Comparison of ENCODE assay signal across 22 cellular contexts in genomic region chr2:68330691-68331090, GRCh38.
DNase-seq lines count a peak whose midpoint lies in the region; ATAC-seq and TF ChIP-seq lines count a peak whose summit lies in the region.
"Had no signal": no experiment of that assay in that cellular context is flagged by ENCODE, and none has a peak within 500 bp of the region (broad histone marks: within the 10 kb centered on the region; RNA-seq: fewer than 3 reads in every experiment).

No MANE protein-coding gene starts in this region.

- H3K4me3 ChIP-seq in brain microvascular endothelial cell (ENCODE audit: low read depth, low read length): no peak overlapping the region
- H3K4me3 ChIP-seq: gastroesophageal sphincter, smooth muscle cell had no signal

- H3K27ac ChIP-seq in brain microvascular endothelial cell: no peak overlapping the region
- H3K27ac ChIP-seq: gastroesophageal sphincter had no signal

- TF ChIP-seq CTCF in brain microvascular endothelial cell (IDR thresholded peaks at IDR 0.05; ENCODE audit: low read depth, low read length, missing control alignments): no peak

- H3K36me3 ChIP-seq in brain microvascular endothelial cell (replicated peaks): no peaks in the 10 kb centered on the region
- H3K36me3 ChIP-seq: gastroesophageal sphincter had no signal

- in situ Hi-C loops in brain microvascular endothelial cell (cut with HindIII; ENCODE audit: low pct_ligation_motif_present, low sequenced_read_pairs): no loop called here

- DNase-seq in ELR (ENCODE audit: low read depth) (peak; percentile 45), HS-27A (ENCODE audit: low read depth) (peak; percentile 8), brain microvascular endothelial cell (peak; percentile 59), iris pigment epithelial cell (ENCODE audit: low read depth) (peak; percentile 78), HuH-7.5 (ENCODE audit: low spot score) (no peak), DMS53 (lab: John Stamatoyannopoulos, UW) (no peak), GF-D8 (lab: John Stamatoyannopoulos, UW) (no peak)
- DNase-seq: activated CD4-positive, alpha-beta T cell treated with anti-CD3 and anti-CD28 coated beads for 1 hour; activated effector memory CD4-positive, alpha-beta T cell treated with anti-CD3 and anti-CD28 coated beads, Interleukin-2, amount 50 U/mL, for 16 hours; anterior cingulate cortex; DMS 273 treated with DMSO at 0.1 percent for 48 hours; left colon; NCI-H1105 treated with DMSO at 0.1 percent for 48 hours; NCI-H2107; NCI-H524; nephron progenitor cell; stimulated activated CD4-positive, alpha-beta T cell treated with anti-CD3 and anti-CD28 coated beads, Interleukin-4, amount 100 ng/mL, for 1 hour; SW 1271 had no signal

- no peaks in the 10 kb centered on the region for H3K27me3 ChIP-seq in brain microvascular endothelial cell (replicated peaks)

- ATAC-seq in HG02610 (IDR thresholded peaks at IDR 0.05; ENCODE audit: unreplicated experiment): no peak
- ATAC-seq: gastroesophageal sphincter, left colon, Right ventricle myocardium inferior had no signal

Comparison
In these comparisons a context has a peak if more than half of its experiments do, and no peak if none do; other contexts are left out.
1. DNase-seq: peak in ELR (single experiment), HS-27A (single experiment), brain microvascular endothelial cell (single experiment) and iris pigment epithelial cell (single experiment); none in HuH-7.5 (single experiment), DMS53 (single experiment) and GF-D8 (single experiment).